ENCODE assay signal across 5 cellular contexts in genomic region chr7:72963056-72963455, GRCh38. TPM values are rescaled to one million over a fixed set of nuclear protein-coding genes. Genes with fewer than 3 reads are reported as not detected.
"Had no signal": no experiment of that assay in that cellular context is flagged by ENCODE, and none has a peak within 500 bp of the region (broad histone marks: within the 10 kb centered on the region; RNA-seq: fewer than 3 reads in every experiment).

No MANE protein-coding gene starts in this region.

RNA-seq across cellular contexts. Expression of gene TRIM74, which starts 6.2 kb away (rescaled TPM):
- total RNA-seq: suprapubic skin, thoracic aorta, upper lobe of right lung, urinary bladder, vagina had no signal
